ENCODE assay signal across 2 cellular contexts in genomic region chr15:78016860-78017259, GRCh38.
A peak's percentile ranks its signal among the peaks of the same experiment; 100 is the strongest.
TF ChIP-seq lines count a peak whose summit lies in the region.

No MANE protein-coding gene starts in this region.

TF ChIP-seq in SK-N-SH, 30 proteins besides CTCF, POLR2A, EP300 and RAD21 (continued from another document):
- TF ChIP-seq ZBTB33 (IDR thresholded peaks at IDR 0.05; ENCODE audit: borderline replicate concordance, low read depth) (no peak), TEAD4 (IDR thresholded peaks at IDR 0.05; ENCODE audit: borderline replicate concordance, insufficient read depth) (no peak), RCOR1 (IDR thresholded peaks at IDR 0.05; ENCODE audit: low read length) (0 out of 2 replicates have a peak, but pooled peaks have one; percentile 40), GATA2 (CRISPR knock-in tag; IDR thresholded peaks at IDR 0.05) (peak; percentile 73)

TF ChIP-seq in SK-N-SH treated with all-trans-retinoic acid at 6 μM for 48 hours, 23 proteins besides CTCF, POLR2A, EP300 and RAD21 (continued from another document):
- TF ChIP-seq CREB5 (CRISPR knock-in tag; IDR thresholded peaks at IDR 0.05; ENCODE audit: low read depth): no peak
- no peak for TF ChIP-seq TOX (CRISPR knock-in tag; IDR thresholded peaks at IDR 0.05; ENCODE audit: borderline replicate concordance)
- TF ChIP-seq ZFP3 (CRISPR knock-in tag; IDR thresholded peaks at IDR 0.05): no peak
- TF ChIP-seq ZC3H10 (CRISPR knock-in tag; IDR thresholded peaks at IDR 0.05): no peak
- no peak for TF ChIP-seq TSHZ2 (CRISPR knock-in tag; IDR thresholded peaks at IDR 0.05)
- no peak for TF ChIP-seq ZNF565 (CRISPR knock-in tag; conservative IDR thresholded peaks at IDR 0.05; ENCODE audit: low read depth)
- no peak for TF ChIP-seq ZNF70 (CRISPR knock-in tag; IDR thresholded peaks at IDR 0.05)
